8 cellular contexts compared by ENCODE assay signal in the genomic region with DNA sequence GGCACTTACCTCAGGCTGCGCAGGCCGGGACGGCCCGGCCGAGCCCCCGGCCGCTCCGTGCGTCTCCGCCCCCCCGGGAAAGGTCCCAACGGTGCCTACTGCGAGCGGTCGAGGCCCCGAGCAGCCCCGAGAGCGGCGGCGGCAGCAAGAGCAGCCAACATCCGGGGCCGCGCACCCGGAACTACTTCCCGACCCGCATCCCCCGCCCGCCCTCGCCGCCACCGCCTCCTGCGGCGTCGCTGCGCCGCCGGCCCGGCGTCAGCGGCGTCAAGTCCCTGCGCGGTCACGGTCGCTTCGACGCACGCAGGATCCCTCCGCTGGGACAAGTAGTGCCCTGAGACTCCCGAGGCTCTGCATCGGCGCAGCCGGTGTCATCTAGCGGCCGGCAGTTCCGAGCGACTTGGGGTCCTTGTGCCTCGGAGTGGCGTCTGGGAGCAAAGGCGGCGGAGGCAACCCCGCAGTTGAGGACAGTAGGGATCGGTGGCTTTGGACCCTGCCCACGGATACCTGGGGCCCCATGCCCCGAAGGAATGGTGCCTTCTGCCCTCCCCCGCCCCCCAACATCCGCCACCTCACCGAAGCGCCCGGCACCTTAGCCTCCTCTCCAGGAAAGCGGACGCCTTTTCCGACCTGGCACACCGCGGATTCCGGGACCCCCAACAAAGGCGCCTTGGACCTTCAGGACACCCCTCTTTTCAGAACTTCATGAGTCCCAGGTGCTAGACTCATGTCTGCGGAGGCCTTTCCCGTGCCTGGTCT. TPM values are rescaled to one million over a fixed set of nuclear protein-coding genes. Genes with fewer than 3 reads are reported as not detected.
DNase-seq lines count a peak whose midpoint lies in the region; ATAC-seq, FAIRE-seq and TF ChIP-seq lines count a peak whose summit lies in the region.

Gene FOXJ3 (minus strand): TSS at position 186 of the 759 bp plus-strand sequence. CDS start 24,142 bp downstream, outside the sequence.

- peak within 1 kb of the TSS; percentile 55 for H3K27ac ChIP-seq in ACC112 (ENCODE audit: low read depth, low read length)

- H3K9me3 Mint-ChIP-seq in WTC11 (no peaks in the 10 kb centered on the region), immature natural killer cell (no peaks in the 10 kb centered on the region)

- POLR2A ChIA-PET in WTC11 (lab: Charles Lee): interaction anchor here (0.6 to 0.8 kb wide), 2 partner anchors 405 to 1420 kb away, joined by 3 to 10 read pairs; partner anchors contain the start of gene CLDN19

- peak; percentile 85 for DNase-seq in NCI-H2196 treated with DMSO at 0.1 percent for 48 hours (lab: John Stamatoyannopoulos, UW; ENCODE audit: unreplicated experiment)
- DNase-seq in WTC11 (ENCODE audit: low spot score): peak; percentile 93
- peak; percentile 79 for DNase-seq in bronchial epithelial cell (ENCODE audit: low read depth)
- peak; percentile 84 to 89 (median 89) for DNase-seq in immature natural killer cell
- peak; percentile 85 for DNase-seq in smooth muscle cell of the brain vasculature (ENCODE audit: low read depth, low spot score)

- peak within 1 kb of the TSS; percentile 84 for H3K4me3 ChIP-seq in ACC112 (ENCODE audit: low read depth, low read length)
- H3K4me3 ChIP-seq in bronchial epithelial cell (ENCODE audit: low read depth, low read length): peak within 1 kb of the TSS; percentile 87

- no peaks in the 10 kb centered on the region for H3K27me3 ChIP-seq in ACC112 (ENCODE audit: insufficient read depth, low read length)
- H3K27me3 ChIP-seq in bronchial epithelial cell (ENCODE audit: control insufficient read depth, insufficient read depth, low read length): no peaks in the 10 kb centered on the region

- peaks cover 44% of the 10 kb centered on the region for H3K4me1 Mint-ChIP-seq in WTC11
- H3K4me1 Mint-ChIP-seq in immature natural killer cell: peaks cover 47 to 51% of the 10 kb centered on the region in 2 donors

- no peaks in the 10 kb centered on the region for H3K36me3 Mint-ChIP-seq in WTC11
- peaks cover 0 to 3% (median 0%) of the 10 kb centered on the region in 3 donors for H3K36me3 Mint-ChIP-seq in immature natural killer cell

- CTCF ChIA-PET in WTC11 (lab: Charles Lee): no interaction called here

- peak within 1 kb of the TSS; percentile 93 for H2AFZ ChIP-seq in ACC112 (ENCODE audit: low read length, unreplicated experiment)

- H3K27me3 Mint-ChIP-seq in WTC11 (ENCODE audit: low read depth) (no peaks in the 10 kb centered on the region), immature natural killer cell (ENCODE audit: low read depth in 3 of 3) (peaks cover 7 to 21% (median 21%) of the 10 kb centered on the region in 3 donors)

- H3K79me2 ChIP-seq in ACC112 (ENCODE audit: control insufficient read depth, insufficient read depth, low read length, unreplicated experiment): peaks cover 47% of the 10 kb centered on the region

- TF ChIP-seq CTCF in WTC11 (IDR thresholded peaks at IDR 0.05): no peak
- TF ChIP-seq CTCF in bronchial epithelial cell (IDR thresholded peaks at IDR 0.05; ENCODE audit: insufficient read depth, low read length, severe bottlenecking): no peak

- ATAC-seq in GM18870 (IDR thresholded peaks at IDR 0.05; ENCODE audit: unreplicated experiment): peak; percentile 34
- ATAC-seq in HG03108 (IDR thresholded peaks at IDR 0.05; ENCODE audit: unreplicated experiment): peak; percentile 64
- peak; percentile 83 for ATAC-seq in WTC11

- no peaks in the 10 kb centered on the region for H3K36me3 ChIP-seq in ACC112 (ENCODE audit: insufficient read depth, low read length)
- no peaks in the 10 kb centered on the region for H3K36me3 ChIP-seq in bronchial epithelial cell (ENCODE audit: control insufficient read depth, insufficient read depth, low read length)

- peak within 1 kb of the TSS; percentile 95 for H3K4me3 Mint-ChIP-seq in WTC11
- peak within 1 kb of the TSS; percentile 92 to 94 (median 93) for H3K4me3 Mint-ChIP-seq in immature natural killer cell

- FAIRE-seq in bronchial epithelial cell (lab: Jason Lieb, UNC): no peak

- peaks cover 15% of the 10 kb centered on the region for H3K4me1 ChIP-seq in ACC112 (ENCODE audit: control insufficient read depth, insufficient read depth, low read length, unreplicated experiment)

- H3K27ac Mint-ChIP-seq in WTC11 (peak within 1 kb of the TSS; percentile 96), immature natural killer cell (peak within 1 kb of the TSS; percentile 89 to 94 (median 93))

TF ChIP-seq in WTC11, 78 proteins besides CTCF, POLR2A, EP300 and RAD21 (continues in another document):
- TF ChIP-seq USF2 (CRISPR knock-in tag; IDR thresholded peaks at IDR 0.05) (peak; percentile 46), ZNF317 (CRISPR knock-in tag; IDR thresholded peaks at IDR 0.05; ENCODE audit: borderline replicate concordance, low read depth) (no peak), FOXK1 (CRISPR knock-in tag; IDR thresholded peaks at IDR 0.05) (peak; percentile 98), NFE2L1 (CRISPR knock-in tag; IDR thresholded peaks at IDR 0.05) (peak; percentile 90; the same call in 1 of the 2 replicates), ZBTB43 (CRISPR knock-in tag; IDR thresholded peaks at IDR 0.05) (peak; percentile 92; the same call in 1 of the 2 replicates), ZNF396 (CRISPR knock-in tag; IDR thresholded peaks at IDR 0.05; ENCODE audit: borderline replicate concordance) (no peak), FOXJ3 (CRISPR knock-in tag; IDR thresholded peaks at IDR 0.05; ENCODE audit: borderline replicate concordance) (no peak), SMAD3 (CRISPR knock-in tag; IDR thresholded peaks at IDR 0.05; ENCODE audit: borderline replicate concordance) (no peak), MLX (CRISPR knock-in tag; IDR thresholded peaks at IDR 0.05) (no peak), ATF1 (CRISPR knock-in tag; IDR thresholded peaks at IDR 0.05) (no peak), MYBL2 (CRISPR knock-in tag; IDR thresholded peaks at IDR 0.05) (peak; percentile 96)
- TF ChIP-seq, protein P1, sequence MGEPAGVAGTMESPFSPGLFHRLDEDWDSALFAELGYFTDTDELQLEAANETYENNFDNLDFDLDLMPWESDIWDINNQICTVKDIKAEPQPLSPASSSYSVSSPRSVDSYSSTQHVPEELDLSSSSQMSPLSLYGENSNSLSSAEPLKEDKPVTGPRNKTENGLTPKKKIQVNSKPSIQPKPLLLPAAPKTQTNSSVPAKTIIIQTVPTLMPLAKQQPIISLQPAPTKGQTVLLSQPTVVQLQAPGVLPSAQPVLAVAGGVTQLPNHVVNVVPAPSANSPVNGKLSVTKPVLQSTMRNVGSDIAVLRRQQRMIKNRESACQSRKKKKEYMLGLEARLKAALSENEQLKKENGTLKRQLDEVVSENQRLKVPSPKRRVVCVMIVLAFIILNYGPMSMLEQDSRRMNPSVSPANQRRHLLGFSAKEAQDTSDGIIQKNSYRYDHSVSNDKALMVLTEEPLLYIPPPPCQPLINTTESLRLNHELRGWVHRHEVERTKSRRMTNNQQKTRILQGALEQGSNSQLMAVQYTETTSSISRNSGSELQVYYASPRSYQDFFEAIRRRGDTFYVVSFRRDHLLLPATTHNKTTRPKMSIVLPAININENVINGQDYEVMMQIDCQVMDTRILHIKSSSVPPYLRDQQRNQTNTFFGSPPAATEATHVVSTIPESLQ (CRISPR knock-in tag; IDR thresholded peaks at IDR 0.05): no peak

RNA-seq across cellular contexts. Expression of gene FOXJ3, which starts in this region (rescaled TPM):
- total RNA-seq in WTC11 (2021) (38.6 to 43.3 TPM (median 40.7 TPM) in 3 replicates), bronchial epithelial cell (13.2 and 17.0 TPM in 2 replicates)
- polyA plus RNA-seq in immature natural killer cell: 10 to 100 TPM; 16.3 to 32.3 (median 24.5) TPM

Comparison
In these comparisons a context has a peak if more than half of its experiments do, and no peak if none do; other contexts are left out.
1. Peak in every context shown above with its lines: DNase-seq, ATAC-seq, H3K4me3 ChIP-seq and H3K27ac ChIP-seq.